8 cellular contexts compared by ENCODE assay signal in the genomic region with DNA sequence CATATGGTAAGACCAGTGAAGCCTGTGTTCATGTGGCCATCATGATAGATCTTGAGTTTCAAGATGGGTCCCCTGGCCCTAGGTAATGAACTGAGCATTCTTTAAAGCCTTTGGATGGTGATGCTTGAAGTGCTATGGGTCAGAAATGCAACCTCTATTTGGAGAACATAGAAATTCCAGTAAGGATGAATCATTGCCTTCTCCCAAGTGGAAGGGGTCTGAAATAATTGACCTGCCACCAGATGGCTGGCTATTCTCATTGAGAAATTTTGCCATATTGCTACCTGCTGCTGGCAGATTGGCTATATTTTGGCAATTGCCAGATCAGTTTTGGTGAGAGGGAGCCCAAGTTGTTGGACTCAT. TPM values are rescaled to one million over a fixed set of nuclear protein-coding genes. Genes with fewer than 3 reads are reported as not detected.
A peak's percentile ranks its signal among the peaks of the same experiment; 100 is the strongest.
DNase-seq lines count a peak whose midpoint lies in the region; ATAC-seq and TF ChIP-seq lines count a peak whose summit lies in the region.

No MANE protein-coding gene starts in this region.

- H3K27ac ChIP-seq in cingulate gyrus (ENCODE audit: low read depth, low read length) = peak overlapping the region; percentile 89

- H3K4me3 Mint-ChIP-seq in naive thymus-derived CD8-positive, alpha-beta T cell = peak overlapping the region; percentile 88 to 99 (median 98)

- H3K36me3 Mint-ChIP-seq in naive thymus-derived CD8-positive, alpha-beta T cell = peaks cover 0 to 3% (median 2%) of the 10 kb centered on the region in 3 donors

- H3K9me3 Mint-ChIP-seq in naive thymus-derived CD8-positive, alpha-beta T cell = no peaks in the 10 kb centered on the region

- POLR2A ChIA-PET in naive thymus-derived CD8-positive, alpha-beta T cell (lab: Charles Lee) = interaction anchor here (0.8 to 2.2 kb wide), 9 partner anchors 10 to 371 kb away, joined by 3 to 17 read pairs (median 3); partner anchors contain the start of genes FAM76A and PPP1R8

- intact Hi-C loops in posterior vena cava (cut with DNase I) = loop anchor here in 1 of 2 donors (10.0 kb wide), 1 partner anchor 52 kb away; the partner anchor contains the start of gene FAM76A

- TF ChIP-seq CTCF in AG10803 (conservative IDR thresholded peaks at IDR 0.05; ENCODE audit: low read length) (0 out of 2 replicates have a peak, but pooled peaks have one; percentile 11), LNCaP clone FGC (IDR thresholded peaks at IDR 0.05; ENCODE audit: control insufficient read depth, extremely low read depth, insufficient read depth) (no peak)

- H3K27ac Mint-ChIP-seq in naive thymus-derived CD8-positive, alpha-beta T cell = peak overlapping the region; percentile 94 to 99 (median 99)

- H3K27me3 Mint-ChIP-seq in naive thymus-derived CD8-positive, alpha-beta T cell = no peaks in the 10 kb centered on the region

- peaks cover 14 to 42% (median 38%) of the 10 kb centered on the region in 4 donors for H3K4me1 Mint-ChIP-seq in naive thymus-derived CD8-positive, alpha-beta T cell

- no peak for ATAC-seq in naive thymus-derived CD8-positive, alpha-beta T cell

- H3K4me3 ChIP-seq in AG10803 (ENCODE audit: low read length) (peak overlapping the region; percentile 78), LNCaP clone FGC (ENCODE audit: low read depth, low read length) (peak overlapping the region; percentile 38)

- DNase-seq in AG10803 (ENCODE audit: low read depth) (peak; percentile 54), LNCaP clone FGC (ENCODE audit: low read depth) (no peak), T1000 (lab: John Stamatoyannopoulos, UW) (no peak), D341Med (ENCODE audit: low spot score) (no peak), posterior vena cava (ENCODE audit: low spot score) (no peak)
- DNase-seq in naive thymus-derived CD8-positive, alpha-beta T cell = no peak
- no peak for DNase-seq in effector CD8-positive, alpha-beta T cell (lab: John Stamatoyannopoulos, UW)

RNA-seq across cellular contexts. Expression of gene IFI6, which starts 0.7 kb away (rescaled TPM):
- 10 to 100 TPM; 23.3 to 24.5 TPM for total RNA-seq in naive thymus-derived CD8-positive, alpha-beta T cell
- 100 to 1,000 TPM; 145 to 171 (median 146) TPM for polyA plus RNA-seq in naive thymus-derived CD8-positive, alpha-beta T cell
- 100 to 1,000 TPM in 1 of 2 donors, 10 to 100 TPM in 1; 55.2 to 104 TPM for total RNA-seq in posterior vena cava

RNA-seq across cellular contexts. Expression of gene FGR, which starts 37.7 kb away (rescaled TPM):
- total RNA-seq in naive thymus-derived CD8-positive, alpha-beta T cell = 1 to 10 TPM; 2.0 to 2.3 TPM
- polyA plus RNA-seq in naive thymus-derived CD8-positive, alpha-beta T cell = 10 to 100 TPM in 1 of 3 donors, 1 to 10 TPM in 2; 1.8 to 69.5 (median 3.3) TPM
- total RNA-seq in posterior vena cava = 10 to 100 TPM; 21.9 to 22.5 TPM

RNA-seq across cellular contexts. Expression of gene FAM76A, which starts 53.0 kb away (rescaled TPM):
- 10 to 100 TPM; 19.4 to 21.5 TPM for total RNA-seq in naive thymus-derived CD8-positive, alpha-beta T cell
- polyA plus RNA-seq in naive thymus-derived CD8-positive, alpha-beta T cell = 1 to 10 TPM; 8.2 to 9.7 (median 9.0) TPM
- 10 to 100 TPM; 16.5 to 21.0 TPM for total RNA-seq in posterior vena cava

Comparison
In these comparisons a context has a peak if more than half of its experiments do, and no peak if none do; other contexts are left out.
1. RNA of gene FGR, which starts 37.7 kb away (total RNA-seq): 21.9 to 22.5 TPM in posterior vena cava; 2.0 to 2.3 TPM in naive thymus-derived CD8-positive, alpha-beta T cell; every median in the first group is over 4 times any median in the second.